ENCODE assay signal across 22 cellular contexts in genomic region chr1:162270016-162270415, GRCh38.
"Had no signal": no experiment of that assay in that cellular context is flagged by ENCODE, and none has a peak within 500 bp of the region (broad histone marks: within the 10 kb centered on the region; RNA-seq: fewer than 3 reads in every experiment).

No MANE protein-coding gene starts in this region.

- H3K9me3 ChIP-seq: left lung, lower lobe of right lung, mucosa of descending colon, spleen, suprapubic skin, thoracic aorta, tibial artery, upper lobe of right lung had no signal

- H3K27me3 ChIP-seq: left lung, suprapubic skin, tibial artery, upper lobe of right lung had no signal

- H2AFZ ChIP-seq: parathyroid adenoma had no signal

- H3K4me1 ChIP-seq: left lung, lower lobe of right lung, parathyroid adenoma, spleen, suprapubic skin, tibial artery, upper lobe of right lung had no signal

- FAIRE-seq: islet of Langerhans, kidney, urothelium cell line had no signal

- H3K36me3 ChIP-seq: left lung, lower lobe of right lung, spleen, suprapubic skin, thoracic aorta, tibial artery, upper lobe of right lung had no signal

- H3K27ac ChIP-seq: left lung, lower lobe of right lung, parathyroid adenoma, skin epidermis, spleen, suprapubic skin, thoracic aorta, tibial artery, upper lobe of right lung had no signal

- H3K9ac ChIP-seq: parathyroid adenoma had no signal

- DNase-seq: hypothalamus; immature natural killer cell; kidney; left colon; left lung; lower lobe of right lung; midbrain; mucosa of descending colon; naive thymus-derived CD4-positive, alpha-beta T cell; right cardiac atrium; spleen; stimulated activated CD4-positive, alpha-beta T cell treated with anti-CD3 and anti-CD28 coated beads, Interleukin-4, amount 100 ng/mL, for 24 hours; stimulated activated naive CD4-positive, alpha-beta T cell; tibial artery; trophoblast cell; upper lobe of right lung had no signal

- H3K79me2 ChIP-seq: parathyroid adenoma had no signal

- H3K4me3 ChIP-seq: left lung, lower lobe of right lung, mucosa of descending colon, skin epidermis, spleen, suprapubic skin, thoracic aorta, tibial artery, upper lobe of right lung had no signal
